ENCODE assay signal across 8 cellular contexts in the genomic region with DNA sequence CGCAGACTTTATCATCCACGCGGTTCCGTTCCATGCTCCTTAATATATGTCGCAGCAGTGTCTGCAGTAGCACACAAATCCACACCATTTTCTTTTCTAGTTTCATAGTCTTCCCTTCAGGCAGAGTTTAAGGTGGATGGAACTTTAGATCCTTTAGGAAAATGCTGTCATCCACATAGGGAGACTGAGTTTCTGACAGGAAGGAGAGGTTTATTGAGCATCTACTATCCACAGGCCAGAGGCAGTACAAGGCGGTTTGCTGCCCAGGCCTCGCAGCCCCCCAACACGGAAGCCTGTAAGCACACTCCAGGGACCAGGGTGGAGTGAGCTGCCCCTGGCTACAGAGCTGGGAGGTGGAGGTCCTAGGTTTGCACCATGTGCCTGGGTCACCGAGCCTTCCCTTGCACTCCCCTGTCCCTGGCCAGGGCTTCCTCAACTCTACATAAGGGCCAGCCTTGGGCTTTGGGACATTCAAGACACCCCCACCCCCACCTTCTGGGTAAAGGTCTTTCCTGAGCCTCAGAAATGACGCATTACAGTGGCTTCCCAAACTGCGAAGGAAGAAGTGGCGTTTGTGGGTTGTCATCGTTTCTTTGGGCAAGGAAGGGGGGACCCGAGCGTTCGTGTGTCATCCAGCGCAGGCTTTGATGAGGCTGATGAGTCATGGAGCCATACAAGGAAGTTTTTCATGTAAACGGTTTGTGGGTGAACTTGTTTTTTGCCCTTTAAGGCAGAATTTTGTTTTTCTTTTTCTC.
DNase-seq lines count a peak whose midpoint lies in the region; ATAC-seq and TF ChIP-seq lines count a peak whose summit lies in the region.

No MANE protein-coding gene starts in this region.

- H3K4me1 ChIP-seq in GM23248 (ENCODE audit: insufficient read depth) = peaks cover 6% of the 10 kb centered on the region; the same call in 1 of the 2 replicates
- peaks cover 14 to 25% of the 10 kb centered on the region in 2 donors for H3K4me1 ChIP-seq in adrenal gland (replicated peaks in 1 of 2)
- H3K4me1 ChIP-seq in naive thymus-derived CD4-positive, alpha-beta T cell (ENCODE audit: control insufficient read depth in 2 of 2, insufficient read depth in 2 of 2, low read length in 2 of 2) = peaks cover 18 to 20% of the 10 kb centered on the region in 2 donors
- H3K4me1 ChIP-seq in testis = peaks cover 11% of the 10 kb centered on the region

- no peak overlapping the region for H3K4me2 ChIP-seq in GM23248 (ENCODE audit: unreplicated experiment)

- no peak overlapping the region for H3K9ac ChIP-seq in GM23248

- CTCF ChIA-PET in naive thymus-derived CD4-positive, alpha-beta T cell (lab: Charles Lee) = no interaction called here

- DNase-seq in GM23248 (peak; percentile 46), T-helper 9 cell (peak; percentile 71), adrenal gland (peak; percentile 75 to 92 (median 91)), testis (peak; percentile 25), Ammon's horn (ENCODE audit: low spot score) (no peak), NCI-H1105 (lab: John Stamatoyannopoulos, UW) (no peak)
- DNase-seq in naive thymus-derived CD4-positive, alpha-beta T cell = peak; percentile 20 to 81 (median 73)

- H3K36me3 ChIP-seq in GM23248 (ENCODE audit: low read depth) (no peaks in the 10 kb centered on the region), adrenal gland (replicated peaks in 1 of 2) (no peaks in the 10 kb centered on the region), testis (ENCODE audit: low read depth, missing control alignments) (no peaks in the 10 kb centered on the region)
- H3K36me3 ChIP-seq in naive thymus-derived CD4-positive, alpha-beta T cell (ENCODE audit: control insufficient read depth in 2 of 3, insufficient read depth in 3 of 3, low read length in 3 of 3) = no peaks in the 10 kb centered on the region

- POLR2A ChIA-PET in naive thymus-derived CD4-positive, alpha-beta T cell (lab: Charles Lee) = interaction anchor here (1.5 kb wide), 1 partner anchor 16 kb away, joined by 3 read pairs; no protein-coding TSS in a partner anchor

- peaks cover 18 to 72% (median 52%) of the 10 kb centered on the region in 7 donors for H3K4me1 Mint-ChIP-seq in naive thymus-derived CD4-positive, alpha-beta T cell

- H3K4me3 ChIP-seq in GM23248 (no peak overlapping the region), adrenal gland (no peak overlapping the region), testis (no peak overlapping the region)
- no peak overlapping the region for H3K4me3 ChIP-seq in naive thymus-derived CD4-positive, alpha-beta T cell (ENCODE audit: low read length)

- H3K9me3 Mint-ChIP-seq in naive thymus-derived CD4-positive, alpha-beta T cell = no peaks in the 10 kb centered on the region

- in situ Hi-C loops in GM23248 (cut with MboI) = no loop called here

- peaks cover 10% of the 10 kb centered on the region; the same call in 1 of the 2 replicates for H3K79me2 ChIP-seq in GM23248 (ENCODE audit: insufficient read depth)

- peak overlapping the region in 8 of 10 donors; percentile 0 to 71 (median 52) for H3K4me3 Mint-ChIP-seq in naive thymus-derived CD4-positive, alpha-beta T cell

- H3K36me3 Mint-ChIP-seq in naive thymus-derived CD4-positive, alpha-beta T cell = no peaks in the 10 kb centered on the region

- no peaks in the 10 kb centered on the region for H3K27me3 Mint-ChIP-seq in naive thymus-derived CD4-positive, alpha-beta T cell

- peak; percentile 91 for ATAC-seq in naive thymus-derived CD4-positive, alpha-beta T cell
- ATAC-seq in GM21717 (IDR thresholded peaks at IDR 0.05; ENCODE audit: unreplicated experiment) = no peak

- H3K27ac Mint-ChIP-seq in naive thymus-derived CD4-positive, alpha-beta T cell = peak overlapping the region; percentile 53 to 99 (median 90)

- H3K27me3 ChIP-seq in GM23248 (replicated peaks; ENCODE audit: insufficient read depth) = no peaks in the 10 kb centered on the region
- H3K27me3 ChIP-seq in adrenal gland = no peaks in the 10 kb centered on the region
- H3K27me3 ChIP-seq in naive thymus-derived CD4-positive, alpha-beta T cell (ENCODE audit: control insufficient read depth in 2 of 2, insufficient read depth in 2 of 2, low read length in 2 of 2) = no peaks in the 10 kb centered on the region
- H3K27me3 ChIP-seq in testis = no peaks in the 10 kb centered on the region

- peak in 1 of 2 donors; percentile 18 for TF ChIP-seq POLR2A in adrenal gland (IDR thresholded peaks at IDR 0.05)
- TF ChIP-seq POLR2A in testis (IDR thresholded peaks at IDR 0.05) = no peak

- H4K20me1 ChIP-seq in GM23248 (ENCODE audit: insufficient read depth) = no peaks in the 10 kb centered on the region

- TF ChIP-seq CTCF in adrenal gland (IDR thresholded peaks at IDR 0.05) = no peak
- no peak for TF ChIP-seq CTCF in testis (IDR thresholded peaks at IDR 0.05)

- no peaks in the 10 kb centered on the region for H3F3A ChIP-seq in GM23248 (ENCODE audit: insufficient read depth)

- no peak overlapping the region for H2AFZ ChIP-seq in GM23248

- H3K9me3 ChIP-seq in GM23248 (ENCODE audit: low read depth) (no peaks in the 10 kb centered on the region), adrenal gland (replicated peaks in 1 of 3) (no peaks in the 10 kb centered on the region), testis (no peaks in the 10 kb centered on the region)
- no peaks in the 10 kb centered on the region for H3K9me3 ChIP-seq in naive thymus-derived CD4-positive, alpha-beta T cell (ENCODE audit: control insufficient read depth in 2 of 3, low read length in 3 of 3)

- no peaks in the 10 kb centered on the region for H3K9me2 ChIP-seq in GM23248 (ENCODE audit: insufficient read depth)

- intact Hi-C loops in adrenal gland (cut with DNase I) = no loop called here
- intact Hi-C loops in naive thymus-derived CD4-positive, alpha-beta T cell (cut with micrococcal nuclease) = loop anchor here (1.0 to 10.0 kb wide), 14 partner anchors 9 to 628 kb away; partner anchors contain the start of genes CENPN (in 1 of the 2), CMC2 (in 1 of the 2), CMIP (in 1 of the 2) and GAN (in 1 of the 2)
- intact Hi-C loops in testis (cut with DNase I; ENCODE audit: low total_unique reads) = no loop called here

- WGBS in GM23248 (ENCODE audit: low coverage in 1 of 2, low lambda C conversion rate in 2 of 2, missing lambda C conversion rate in 2 of 2), 2 experiments = 88 to 91% methylated on average over 18 of the region's 18 CpGs
- WGBS in adrenal gland, 4 donors = 55 to 65% (median 59%) methylated on average over 15 to 18 of the region's 18 CpGs
- 90% methylated on average over 18 of the region's 18 CpGs for WGBS in testis, 2 donors

- H3K27ac ChIP-seq in GM23248 (no peak overlapping the region), adrenal gland (peak overlapping the region in 4 of 5 donors; percentile 77 to 92 (median 88)), testis (no peak overlapping the region)
- peak overlapping the region; percentile 56 for H3K27ac ChIP-seq in naive thymus-derived CD4-positive, alpha-beta T cell (ENCODE audit: low read depth, low read length)

Comparison
In these comparisons a context has a peak if more than half of its experiments do, and no peak if none do; other contexts are left out.
1. DNase-seq: peak in GM23248 (single experiment), T-helper 9 cell (single experiment), adrenal gland (7 of 7), naive thymus-derived CD4-positive, alpha-beta T cell (9 of 9) and testis (single experiment); none in Ammon's horn (single experiment) and NCI-H1105 (single experiment).
2. H3K27ac ChIP-seq: peak in adrenal gland (4 of 5) and naive thymus-derived CD4-positive, alpha-beta T cell (single experiment); none in GM23248 (single experiment) and testis (0 of 2).
3. intact Hi-C loops: an anchor here in naive thymus-derived CD4-positive, alpha-beta T cell (1.0 to 10.0 kb wide); none called in adrenal gland and testis.